Comparison of ENCODE assay signal across 24 cellular contexts in the genomic region with DNA sequence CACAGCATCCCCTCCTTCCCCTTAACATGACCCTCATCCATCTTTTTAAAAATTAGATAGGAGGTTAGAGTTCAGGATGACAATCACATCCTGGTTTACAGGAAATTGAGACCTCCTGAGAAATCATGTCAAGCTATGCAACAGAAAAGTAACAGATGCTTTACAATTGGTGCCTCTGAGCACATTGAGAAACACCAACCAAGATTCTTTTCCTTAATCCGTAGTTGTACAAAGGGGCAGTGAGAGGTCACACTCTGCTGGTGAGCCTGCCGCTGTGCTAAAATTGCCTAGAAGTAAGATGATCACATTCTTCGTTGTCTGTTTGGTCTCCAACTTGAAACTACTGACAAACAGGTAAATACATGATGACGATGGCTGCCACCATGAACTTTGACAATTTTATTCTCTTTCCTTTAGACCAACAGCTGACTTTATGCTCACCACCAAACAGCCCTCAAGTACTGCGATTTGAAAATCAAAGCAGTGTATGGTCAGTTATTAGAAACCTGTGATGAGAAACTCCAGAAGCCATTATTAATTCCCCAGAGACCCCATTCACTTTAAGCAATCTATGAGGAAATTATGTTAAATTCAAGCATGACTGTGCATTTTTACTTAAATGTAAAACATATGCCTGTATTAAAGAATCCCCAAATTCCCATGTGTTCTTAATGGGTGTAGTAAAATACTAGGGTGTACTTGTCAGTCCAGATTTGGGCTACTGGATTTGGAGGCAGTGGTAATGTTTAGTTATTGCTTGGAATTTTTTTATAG.
DNase-seq lines count a peak whose midpoint lies in the region; FAIRE-seq and TF ChIP-seq lines count a peak whose summit lies in the region.
"Had no signal": no experiment of that assay in that cellular context is flagged by ENCODE, and none has a peak within 500 bp of the region (broad histone marks: within the 10 kb centered on the region; RNA-seq: fewer than 3 reads in every experiment).

No MANE protein-coding gene starts in this region.

- FAIRE-seq in GM18507 (lab: Jason Lieb, UNC), result peak; percentile 26

- DNase-seq in GM18507 (ENCODE audit: extremely low spot score, insufficient read length, low read depth) (no peak), fibroblast of mammary gland (ENCODE audit: low read depth) (peak; percentile 75), retinal pigment epithelial cell (ENCODE audit: low read depth) (no peak), NCI-H345 (lab: John Stamatoyannopoulos, UW) (no peak), medulla oblongata (ENCODE audit: extremely low spot score) (no peak), GM19240 (ENCODE audit: insufficient read length, low spot score) (no peak)
- DNase-seq: activated CD4-positive, alpha-beta T cell treated with anti-CD3 and anti-CD28 coated beads, Interleukin-2, amount 10 ng/mL, durations not matched to agents 7 days and 5 days; activated CD8-positive, alpha-beta memory T cell treated with anti-CD3 and anti-CD28 coated beads, Interleukin-2, amount 50 U/mL, for 4 hours; activated effector memory CD4-positive, alpha-beta T cell treated with Interleukin-2 at 50 U/mL for 16 hours; activated naive CD8-positive, alpha-beta T cell treated with anti-CD3 and anti-CD28 coated beads, Interleukin-2, amount 50 U/mL, for 24 hours; AML-193; caudate nucleus; DND-41; glutamatergic neuron; left lung; mucosa of descending colon; NCI-H1436; NCI-H2171; NCI-H526 treated with DMSO at 0.1 percent for 48 hours; Right ventricle myocardium superior; stimulated activated CD4-positive, alpha-beta T cell treated with anti-CD3 and anti-CD28 coated beads, Interleukin-4, amount 100 ng/mL, for 24 hours; tibial artery had no signal

- peak overlapping the region; percentile 90; the same call in 1 of the 2 replicates for H3K27ac ChIP-seq in VCaP
- H3K27ac ChIP-seq: epithelial cell of prostate, left lung, tibial artery had no signal

- no peak for TF ChIP-seq CTCF in VCaP (conservative IDR thresholded peaks at IDR 0.05)
- TF ChIP-seq CTCF in fibroblast of mammary gland (conservative IDR thresholded peaks at IDR 0.05; ENCODE audit: control insufficient read depth, insufficient read depth, low read depth, low read length), result no peak
- peak; percentile 37 for TF ChIP-seq CTCF in retinal pigment epithelial cell (conservative IDR thresholded peaks at IDR 0.05; ENCODE audit: low read depth, low read length)

- H3K4me3 ChIP-seq in fibroblast of mammary gland (ENCODE audit: control insufficient read depth, low read depth, low read length) (no peak overlapping the region), retinal pigment epithelial cell (ENCODE audit: low read length) (no peak overlapping the region)
- H3K4me3 ChIP-seq: left lung, mucosa of descending colon, tibial artery had no signal
